13 cellular contexts compared by ENCODE assay signal in the genomic region with DNA sequence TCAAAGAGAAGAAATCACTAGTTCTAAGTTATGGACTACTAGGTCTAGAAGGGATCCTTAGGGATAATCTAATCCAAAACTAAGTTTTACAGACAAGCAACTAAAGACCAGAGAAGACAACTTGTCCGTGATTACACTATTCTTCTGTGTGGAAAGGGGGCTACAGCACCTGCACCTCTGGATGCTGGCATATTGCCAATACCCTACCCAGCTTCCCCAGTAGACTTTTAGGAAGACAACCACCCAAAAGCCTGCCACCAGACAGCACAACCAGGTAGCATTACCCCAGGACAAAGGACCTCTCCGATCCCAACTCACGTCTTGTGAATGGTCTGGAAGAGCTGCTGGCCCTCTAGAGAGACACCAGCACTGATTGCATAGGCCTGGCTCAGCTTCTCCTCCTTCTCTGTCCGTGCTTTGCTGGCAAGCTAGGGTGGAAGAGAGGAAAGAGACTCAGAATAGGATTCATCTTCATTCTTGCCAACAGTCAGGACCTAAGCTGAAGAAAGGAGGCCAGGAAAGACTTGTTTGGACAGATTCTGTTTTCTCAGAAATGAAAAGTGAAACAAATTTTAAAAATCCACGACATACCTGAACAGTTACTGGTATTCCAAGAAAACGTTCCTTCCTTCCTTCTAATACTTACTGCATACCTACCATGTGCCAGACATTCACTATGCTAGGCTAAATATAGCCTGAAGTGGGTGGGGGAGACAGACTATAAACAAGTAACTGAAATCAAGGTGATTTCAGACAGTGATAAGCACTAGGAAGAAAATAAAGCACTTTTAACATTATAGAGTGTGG. TPM values are rescaled to one million over a fixed set of nuclear protein-coding genes. Genes with fewer than 3 reads are reported as not detected.
DNase-seq lines count a peak whose midpoint lies in the region; ATAC-seq and TF ChIP-seq lines count a peak whose summit lies in the region.
"Had no signal": no experiment of that assay in that cellular context is flagged by ENCODE, and none has a peak within 500 bp of the region (broad histone marks: within the 10 kb centered on the region; RNA-seq: fewer than 3 reads in every experiment).

No MANE protein-coding gene starts in this region.

- H3K27me3 ChIP-seq in CD4-positive, CD25-positive, alpha-beta regulatory T cell (ENCODE audit: control insufficient read depth, insufficient read depth, low read length), result no peaks in the 10 kb centered on the region
- H3K27me3 ChIP-seq in WERI-Rb-1 (ENCODE audit: insufficient read depth, low read depth, severe bottlenecking) (no peaks in the 10 kb centered on the region), esophagus muscularis mucosa (no peaks in the 10 kb centered on the region), spleen (replicated peaks in 1 of 7) (no peaks in the 10 kb centered on the region)

- H3K4me1 ChIP-seq in CD4-positive, CD25-positive, alpha-beta regulatory T cell (ENCODE audit: control insufficient read depth, insufficient read depth, low read length, poor library complexity, severe bottlenecking), result peaks cover 10% of the 10 kb centered on the region
- peaks cover 50 to 60% (median 55%) of the 10 kb centered on the region in 4 donors for H3K4me1 ChIP-seq in esophagus muscularis mucosa
- H3K4me1 ChIP-seq in spleen, result peaks cover 0 to 46% (median 28%) of the 10 kb centered on the region in 6 donors

- peaks cover 32% of the 10 kb centered on the region for H3K36me3 ChIP-seq in CD4-positive, CD25-positive, alpha-beta regulatory T cell (ENCODE audit: control insufficient read depth, insufficient read depth, low read length)
- H3K36me3 ChIP-seq in WERI-Rb-1 (peaks cover 66% of the 10 kb centered on the region), esophagus muscularis mucosa (peaks cover 12 to 35% (median 31%) of the 10 kb centered on the region in 4 donors), spleen (peaks cover 3 to 51% (median 34%) of the 10 kb centered on the region in 6 donors)

- no peaks in the 10 kb centered on the region for H3K9me3 ChIP-seq in CD4-positive, CD25-positive, alpha-beta regulatory T cell (ENCODE audit: control insufficient read depth in 2 of 2, low read length in 2 of 2)
- no peaks in the 10 kb centered on the region for H3K9me3 ChIP-seq in WERI-Rb-1 (ENCODE audit: severe bottlenecking)
- H3K9me3 ChIP-seq in esophagus muscularis mucosa, result no peaks in the 10 kb centered on the region
- H3K9me3 ChIP-seq in spleen, result no peaks in the 10 kb centered on the region

- H3K27ac ChIP-seq in CD4-positive, CD25-positive, alpha-beta regulatory T cell (ENCODE audit: insufficient read depth, low read length, poor library complexity, severe bottlenecking), result no peak overlapping the region
- H3K27ac ChIP-seq in WERI-Rb-1 (peak overlapping the region; percentile 7; the same call in 1 of the 2 replicates), esophagus muscularis mucosa (replicated peaks in 1 of 4) (peak overlapping the region; percentile 64 to 86 (median 78)), spleen (no peak overlapping the region)

- peak overlapping the region; percentile 13 for H3K4me3 ChIP-seq in CD4-positive, CD25-positive, alpha-beta regulatory T cell (ENCODE audit: low read depth, low read length)
- H3K4me3 ChIP-seq in WERI-Rb-1 (ENCODE audit: low read depth, low read length), result no peak overlapping the region
- peak overlapping the region in 1 of 4 donors; percentile 29 for H3K4me3 ChIP-seq in esophagus muscularis mucosa
- no peak overlapping the region for H3K4me3 ChIP-seq in spleen

- H3K27me3 Mint-ChIP-seq in CD4-positive, CD25-positive, alpha-beta regulatory T cell, result no peaks in the 10 kb centered on the region
- no peaks in the 10 kb centered on the region for H3K27me3 Mint-ChIP-seq in neural crest cell (ENCODE audit: low read depth)
- H3K27me3 Mint-ChIP-seq: B cell; dendritic cell treated with granulocyte-macrophage colony-stimulating factor and Interleukin-4, amounts not matched to agents 40 ng/mL and 50 ng/mL, for 4 days had no signal

- TF ChIP-seq POLR2A in esophagus muscularis mucosa (IDR thresholded peaks at IDR 0.05; ENCODE audit: low read depth) (no peak), spleen (IDR thresholded peaks at IDR 0.05) (no peak)

- H3K9me3 Mint-ChIP-seq in CD4-positive, CD25-positive, alpha-beta regulatory T cell, result no peaks in the 10 kb centered on the region
- no peaks in the 10 kb centered on the region for H3K9me3 Mint-ChIP-seq in neural crest cell
- H3K9me3 Mint-ChIP-seq: dendritic cell treated with granulocyte-macrophage colony-stimulating factor and Interleukin-4, amounts not matched to agents 40 ng/mL and 50 ng/mL, for 4 days had no signal

- 43% methylated on average over 5 of the region's 6 CpGs for WGBS in esophagus muscularis mucosa
- WGBS in spleen, 5 donors, result 81 to 90% (median 86%) methylated on average over 6 of the region's 6 CpGs

- peaks cover 7 to 39% (median 16%) of the 10 kb centered on the region in 4 donors for H3K4me1 Mint-ChIP-seq in CD4-positive, CD25-positive, alpha-beta regulatory T cell
- peaks cover 9% of the 10 kb centered on the region for H3K4me1 Mint-ChIP-seq in neural crest cell

- TF ChIP-seq CTCF in WERI-Rb-1 (IDR thresholded peaks at IDR 0.05; ENCODE audit: low read depth, low read length) (no peak), esophagus muscularis mucosa (IDR thresholded peaks at IDR 0.05) (no peak), neural crest cell (conservative IDR thresholded peaks at IDR 0.05) (no peak), spleen (IDR thresholded peaks at IDR 0.05 in 8 of 11, conservative IDR thresholded peaks at IDR 0.05 in 3 of 11) (no peak)

- peak in 1 of 3 donors; percentile 39 for DNase-seq in CD4-positive, CD25-positive, alpha-beta regulatory T cell
- DNase-seq in WERI-Rb-1 (no peak), esophagus muscularis mucosa (ENCODE audit: extremely low spot score) (no peak), neural crest cell (ENCODE audit: low read depth, low spot score) (no peak), hypothalamus (lab: John Stamatoyannopoulos, UW) (no peak), spleen (no peak), NAMALWA (ENCODE audit: low spot score) (no peak)
- DNase-seq: activated CD4-positive, CD25-positive, alpha-beta regulatory T cell; MM.1S; NCI-H526 had no signal

- intact Hi-C loops in esophagus muscularis mucosa (cut with DNase I) (loop anchor here (2.0 kb wide), 1 partner anchor 95 kb away; no protein-coding TSS in a partner anchor), spleen (cut with DNase I; ENCODE audit: low total_unique reads) (loop anchor here (2.0 kb wide), 1 partner anchor 95 kb away; no protein-coding TSS in a partner anchor)

- H3K36me3 Mint-ChIP-seq in CD4-positive, CD25-positive, alpha-beta regulatory T cell, result peaks cover 13% of the 10 kb centered on the region
- peaks cover 7% of the 10 kb centered on the region for H3K36me3 Mint-ChIP-seq in neural crest cell (ENCODE audit: low read depth)

- H3K4me3 Mint-ChIP-seq in CD4-positive, CD25-positive, alpha-beta regulatory T cell, result no peak overlapping the region
- peak overlapping the region; percentile 16 for H3K4me3 Mint-ChIP-seq in neural crest cell
- H3K4me3 Mint-ChIP-seq: B cell; dendritic cell treated with granulocyte-macrophage colony-stimulating factor and Interleukin-4, amounts not matched to agents 40 ng/mL and 50 ng/mL, for 4 days had no signal

- ATAC-seq in CD4-positive, CD25-positive, alpha-beta regulatory T cell (ENCODE audit: low read depth in 2 of 2), result no peak
- ATAC-seq in HG03175 (IDR thresholded peaks at IDR 0.05; ENCODE audit: unreplicated experiment), result no peak

- H3K27ac Mint-ChIP-seq in CD4-positive, CD25-positive, alpha-beta regulatory T cell, result peak overlapping the region in 2 of 3 donors; percentile 40 to 76
- H3K27ac Mint-ChIP-seq in neural crest cell (ENCODE audit: unreplicated experiment), result no peak overlapping the region
- H3K27ac Mint-ChIP-seq: B cell; dendritic cell treated with granulocyte-macrophage colony-stimulating factor and Interleukin-4, amounts not matched to agents 40 ng/mL and 50 ng/mL, for 4 days had no signal

- peak; percentile 37 for TF ChIP-seq EP300 in esophagus muscularis mucosa (IDR thresholded peaks at IDR 0.05)

RNA-seq across cellular contexts. Expression of gene TMEM101, which starts 25.3 kb away (rescaled TPM):
- 15.8 TPM for total RNA-seq in CD4-positive, CD25-positive, alpha-beta regulatory T cell
- 10 to 100 TPM; 40.7 to 44.9 (median 41.3) TPM for polyA plus RNA-seq in CD4-positive, CD25-positive, alpha-beta regulatory T cell
- total RNA-seq in esophagus muscularis mucosa (10 to 100 TPM; 22.9 to 30.7 (median 27.2) TPM), neural crest cell (24.0 and 26.9 TPM in 2 replicates), spleen (10 to 100 TPM; 15.9 to 30.6 (median 20.3) TPM)
- polyA plus RNA-seq in spleen, result 10 to 100 TPM; 16.5 to 23.1 (median 22.3) TPM

RNA-seq across cellular contexts. Expression of gene LSM12, which starts 26.4 kb away (rescaled TPM):
- total RNA-seq in CD4-positive, CD25-positive, alpha-beta regulatory T cell, result 42.6 TPM
- polyA plus RNA-seq in CD4-positive, CD25-positive, alpha-beta regulatory T cell, result 10 to 100 TPM; 69.8 to 83.7 (median 72.6) TPM
- 10 to 100 TPM; 37.8 to 59.2 (median 46.0) TPM for total RNA-seq in esophagus muscularis mucosa
- total RNA-seq in neural crest cell, result 59.7 and 60.9 TPM in 2 replicates
- total RNA-seq in spleen, result 10 to 100 TPM; 21.6 to 43.1 (median 39.4) TPM
- polyA plus RNA-seq in spleen, result 10 to 100 TPM; 18.9 to 30.4 (median 22.4) TPM

RNA-seq across cellular contexts. Expression of gene G6PC3, which starts 30.5 kb away (rescaled TPM):
- total RNA-seq in CD4-positive, CD25-positive, alpha-beta regulatory T cell, result 10.7 TPM
- 10 to 100 TPM; 15.0 to 21.5 (median 16.5) TPM for polyA plus RNA-seq in CD4-positive, CD25-positive, alpha-beta regulatory T cell
- total RNA-seq in esophagus muscularis mucosa (10 to 100 TPM; 23.9 to 37.5 (median 30.7) TPM), neural crest cell (81.1 and 88.6 TPM in 2 replicates), spleen (10 to 100 TPM; 24.9 to 49.2 (median 39.2) TPM)
- 10 to 100 TPM; 28.9 to 36.8 (median 35.9) TPM for polyA plus RNA-seq in spleen

RNA-seq across cellular contexts. Expression of gene NAGS, which starts 35.6 kb away (rescaled TPM):
- 0.39 TPM for total RNA-seq in CD4-positive, CD25-positive, alpha-beta regulatory T cell
- 1 to 10 TPM; 1.2 to 1.9 (median 1.3) TPM for polyA plus RNA-seq in CD4-positive, CD25-positive, alpha-beta regulatory T cell
- total RNA-seq in esophagus muscularis mucosa, result 1 to 10 TPM in 3 of 4 donors, under 1 TPM in 1; 0.83 to 3.4 (median 1.8) TPM
- total RNA-seq in neural crest cell, result 0.93 and 1.1 TPM in 2 replicates
- total RNA-seq in spleen, result 1 to 10 TPM in 4 of 7 donors, under 1 TPM in 3; 0.65 to 1.8 (median 1.0) TPM
- polyA plus RNA-seq in spleen, result under 1 TPM; 0.39 to 0.90 (median 0.82) TPM

Comparison
In these comparisons a context has a peak if more than half of its experiments do, and no peak if none do; other contexts are left out.
1. H3K27ac ChIP-seq: peak in WERI-Rb-1 (single experiment) and esophagus muscularis mucosa (4 of 4); none in CD4-positive, CD25-positive, alpha-beta regulatory T cell (single experiment) and spleen (0 of 8).